1 cellular context compared by ENCODE assay signal in genomic region chr12:6943387-6943718, GRCh38.
TF ChIP-seq lines count a peak whose summit lies in the region.

No MANE protein-coding gene starts in this region.

TF ChIP-seq in HEK293, 187 proteins besides CTCF, POLR2A, EP300 and RAD21 (continued from another document):
- no peak for TF ChIP-seq ZNF132 (tag by site-specific recombination; IDR thresholded peaks at IDR 0.05; ENCODE audit: borderline replicate concordance)
- TF ChIP-seq KLF9 (tag by site-specific recombination; IDR thresholded peaks at IDR 0.05; ENCODE audit: low read depth), result no peak
- no peak for TF ChIP-seq ZNF544 (tag by site-specific recombination; IDR thresholded peaks at IDR 0.05)
- TF ChIP-seq ZNF707 (tag by site-specific recombination; IDR thresholded peaks at IDR 0.05), result no peak
- no peak for TF ChIP-seq ZNF639 (tag by site-specific recombination; IDR thresholded peaks at IDR 0.05)
- TF ChIP-seq ZFP69B (tag by site-specific recombination; IDR thresholded peaks at IDR 0.05), result no peak
- no peak for TF ChIP-seq ZFHX2 (tag by site-specific recombination; conservative IDR thresholded peaks at IDR 0.05)
- TF ChIP-seq ZNF10 (tag by site-specific recombination; IDR thresholded peaks at IDR 0.05), result no peak
- no peak for TF ChIP-seq SCRT1 (tag by site-specific recombination; IDR thresholded peaks at IDR 0.05; ENCODE audit: borderline replicate concordance)
- peak; percentile 88 for TF ChIP-seq ZBTB6 (tag by site-specific recombination; IDR thresholded peaks at IDR 0.05)
- no peak for TF ChIP-seq ZNF239 (tag by site-specific recombination; IDR thresholded peaks at IDR 0.05)
- no peak for TF ChIP-seq ZSCAN4 (tag by site-specific recombination; IDR thresholded peaks at IDR 0.05)
- TF ChIP-seq ZNF777 (tag by site-specific recombination; IDR thresholded peaks at IDR 0.05; ENCODE audit: borderline replicate concordance), result no peak
- no peak for TF ChIP-seq ZNF202 (tag by site-specific recombination; IDR thresholded peaks at IDR 0.05; ENCODE audit: borderline replicate concordance)
- TF ChIP-seq BCL11A (tag by site-specific recombination; IDR thresholded peaks at IDR 0.05; ENCODE audit: low read depth), result no peak
- TF ChIP-seq ZBTB20 (tag by site-specific recombination; IDR thresholded peaks at IDR 0.05), result peak; percentile 97
